ENCODE assay signal across 9 cellular contexts in the genomic region with DNA sequence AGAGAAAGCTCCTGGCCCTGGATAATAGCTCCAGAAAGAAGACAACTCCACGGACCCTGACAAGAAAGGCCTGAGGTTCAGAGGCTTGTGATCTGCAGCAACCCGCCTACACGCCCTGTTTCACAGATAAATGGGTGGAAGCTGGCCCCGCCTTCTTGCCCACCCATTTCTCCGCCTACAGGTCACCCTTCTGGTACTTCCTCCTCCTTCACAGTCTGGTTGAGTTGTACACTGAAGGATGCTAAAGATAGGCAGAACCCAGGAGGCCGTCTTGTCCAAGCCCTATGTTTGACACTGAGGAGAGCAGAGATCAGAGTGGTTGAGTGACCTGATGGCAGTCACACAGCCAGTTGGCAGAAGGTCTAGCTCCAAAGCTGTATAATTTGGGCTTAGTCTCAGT. TPM values are rescaled to one million over a fixed set of nuclear protein-coding genes. Genes with fewer than 3 reads are reported as not detected.
DNase-seq lines count a peak whose midpoint lies in the region; ATAC-seq and TF ChIP-seq lines count a peak whose summit lies in the region.
"Had no signal": no experiment of that assay in that cellular context is flagged by ENCODE, and none has a peak within 500 bp of the region (broad histone marks: within the 10 kb centered on the region; RNA-seq: fewer than 3 reads in every experiment).

No MANE protein-coding gene starts in this region.

- no peaks in the 10 kb centered on the region for H3K27me3 ChIP-seq in A673 (replicated peaks; ENCODE audit: insufficient read depth, low read depth, low read length, poor library complexity)

- BruUV-seq in A673 (replicated peaks; lab: Mats Ljungman, UMichigan), result no TSS peak

- no peaks in the 10 kb centered on the region for H3K27me3 Mint-ChIP-seq in activated T-cell treated with anti-CD3 and anti-CD28 coated beads, Interleukin-2, amount 50 U/mL, for 4 hours (ENCODE audit: low read depth)

- peaks cover 5% of the 10 kb centered on the region for H3K4me1 Mint-ChIP-seq in activated T-cell treated with anti-CD3 and anti-CD28 coated beads, Interleukin-2, amount 50 U/mL, for 4 hours (ENCODE audit: low read depth)

- no peaks in the 10 kb centered on the region for H3K9me3 ChIP-seq in A673 (ENCODE audit: low read depth, low read length, poor library complexity, severe bottlenecking)

- DNase-seq in NCI-H748 (lab: John Stamatoyannopoulos, UW; ENCODE audit: unreplicated experiment) (peak; percentile 25), NCI-H748 treated with DMSO at 0.1 percent for 48 hours (lab: John Stamatoyannopoulos, UW) (no peak), NCI-H69 (lab: John Stamatoyannopoulos, UW) (peak; percentile 48), A673 (ENCODE audit: low spot score) (no peak), C1 segment of cervical spinal cord (lab: John Stamatoyannopoulos, UW) (no peak), cerebellar cortex (ENCODE audit: low spot score) (no peak)
- DNase-seq in activated T-cell treated with anti-CD3 and anti-CD28 coated beads, Interleukin-2, amount 50 U/mL, for 4 hours, result peak; percentile 58
- DNase-seq in stimulated activated CD4-positive, alpha-beta T cell treated with anti-CD3 and anti-CD28 coated beads, TNF-alpha, amount 100 ng/mL, for 4 hours (ENCODE audit: low read depth in 3 of 3), result peak; percentile 23 to 52 (median 41)

- peak; percentile 66 to 72 for ATAC-seq in activated T-cell treated with anti-CD3 and anti-CD28 coated beads, Interleukin-2, amount 50 U/mL, for 4 hours

- intact Hi-C loops in A673 (cut with micrococcal nuclease; ENCODE audit: unreplicated experiment), result no loop called here

- no peak overlapping the region for H3K27ac ChIP-seq in A673 (ENCODE audit: low read depth, low read length, poor library complexity, severe bottlenecking)
- H3K27ac ChIP-seq: PC-9 had no signal

- no peak overlapping the region for H3K4me3 ChIP-seq in A673 (ENCODE audit: low read depth, low read length, poor library complexity, severe bottlenecking)
- H3K4me3 ChIP-seq: PC-9 had no signal

- CTCF ChIA-PET in A673 (lab: Charles Lee), result no interaction called here

- no peaks in the 10 kb centered on the region for H3K36me3 ChIP-seq in A673 (ENCODE audit: insufficient read depth, low read length, poor library complexity, severe bottlenecking)

- no peak for TF ChIP-seq CTCF in A673 (conservative IDR thresholded peaks at IDR 0.05; ENCODE audit: low read depth, low read length)

- H3K4me3 Mint-ChIP-seq in activated T-cell treated with anti-CD3 and anti-CD28 coated beads, Interleukin-2, amount 50 U/mL, for 4 hours, result no peak overlapping the region

- no peaks in the 10 kb centered on the region for H3K4me1 ChIP-seq in A673 (ENCODE audit: insufficient read depth, low read length, poor library complexity, severe bottlenecking)

- no peaks in the 10 kb centered on the region for H3K36me3 Mint-ChIP-seq in activated T-cell treated with anti-CD3 and anti-CD28 coated beads, Interleukin-2, amount 50 U/mL, for 4 hours (ENCODE audit: insufficient read depth)

- H3K9me3 Mint-ChIP-seq in activated T-cell treated with anti-CD3 and anti-CD28 coated beads, Interleukin-2, amount 50 U/mL, for 4 hours, result no peaks in the 10 kb centered on the region

- POLR2A ChIA-PET in A673 (lab: Charles Lee; ENCODE audit: low non-redundant PET), result no interaction called here

RNA-seq across cellular contexts. Expression of a gene that starts 34.2 kb away (rescaled TPM):
- total RNA-seq in activated T-cell treated with anti-CD3 and anti-CD28 coated beads, Interleukin-2, amount 50 U/mL, for 4 hours, result 1 to 10 TPM; 1.2 to 5.3 (median 2.3) TPM
- total RNA-seq in A673 (2021), result 4.2 and 5.0 TPM in 2 replicates

Comparison
In these comparisons a context has a peak if more than half of its experiments do, and no peak if none do; other contexts are left out.
1. DNase-seq: peak in NCI-H748 (single experiment), NCI-H69 (single experiment), activated T-cell treated with anti-CD3 and anti-CD28 coated beads, Interleukin-2, amount 50 U/mL, for 4 hours (single experiment) and stimulated activated CD4-positive, alpha-beta T cell treated with anti-CD3 and anti-CD28 coated beads, TNF-alpha, amount 100 ng/mL, for 4 hours (3 of 3); none in NCI-H748 treated with DMSO at 0.1 percent for 48 hours (single experiment), A673 (single experiment), C1 segment of cervical spinal cord (0 of 14) and cerebellar cortex (single experiment).